ENCODE assay signal across 1 cellular context in the genomic region with DNA sequence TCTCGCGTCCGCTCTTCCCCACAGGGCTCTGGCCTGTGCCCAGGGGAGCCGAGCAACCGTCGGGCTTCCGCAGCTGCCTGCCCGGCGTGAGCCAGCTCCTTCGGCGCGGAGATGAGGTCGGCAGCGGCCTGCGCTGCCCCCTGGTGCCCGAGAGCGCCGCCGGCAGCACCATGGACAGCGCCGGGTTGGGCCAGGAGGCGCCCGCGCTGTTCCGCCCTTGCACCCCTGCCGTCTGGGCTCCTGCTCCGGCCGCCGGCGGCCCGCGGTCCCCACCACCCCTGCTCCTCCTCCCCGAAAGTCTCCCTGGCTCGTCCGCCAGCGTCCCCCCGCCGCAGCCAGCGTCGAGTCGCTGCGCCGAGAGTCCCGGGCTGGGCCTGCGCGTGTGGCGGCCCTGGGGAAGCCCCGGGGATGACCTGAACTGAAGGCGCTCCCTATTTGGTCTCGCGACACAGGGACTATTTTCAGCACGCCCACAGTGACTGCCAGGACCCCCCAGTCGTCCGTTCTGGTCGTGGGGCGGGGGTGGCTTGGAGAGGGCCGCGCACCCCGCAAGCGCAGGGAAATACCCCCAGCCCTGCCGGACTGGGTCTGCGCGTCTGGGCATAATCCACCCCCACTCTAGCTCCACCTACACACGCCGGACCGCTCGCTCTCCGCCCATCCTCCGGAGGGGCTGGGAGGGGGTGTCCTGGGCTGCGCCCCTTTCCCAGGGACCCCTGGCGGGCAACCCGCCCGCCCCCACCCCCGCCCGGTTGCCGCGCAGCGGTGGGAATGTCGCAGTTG.
TF ChIP-seq lines count a peak whose summit lies in the region.

No MANE protein-coding gene starts in this region.

TF ChIP-seq in HEK293, 187 proteins besides CTCF, POLR2A, EP300 and RAD21 (continued from another document and continues in another):
- TF ChIP-seq, protein P1, sequence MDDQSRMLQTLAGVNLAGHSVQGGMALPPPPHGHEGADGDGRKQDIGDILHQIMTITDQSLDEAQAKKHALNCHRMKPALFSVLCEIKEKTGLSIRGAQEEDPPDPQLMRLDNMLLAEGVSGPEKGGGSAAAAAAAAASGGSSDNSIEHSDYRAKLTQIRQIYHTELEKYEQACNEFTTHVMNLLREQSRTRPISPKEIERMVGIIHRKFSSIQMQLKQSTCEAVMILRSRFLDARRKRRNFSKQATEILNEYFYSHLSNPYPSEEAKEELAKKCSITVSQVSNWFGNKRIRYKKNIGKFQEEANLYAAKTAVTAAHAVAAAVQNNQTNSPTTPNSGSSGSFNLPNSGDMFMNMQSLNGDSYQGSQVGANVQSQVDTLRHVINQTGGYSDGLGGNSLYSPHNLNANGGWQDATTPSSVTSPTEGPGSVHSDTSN (CRISPR knock-in tag; IDR thresholded peaks at IDR 0.05): peak; percentile 96
- TF ChIP-seq ZNF629 (tag by site-specific recombination; IDR thresholded peaks at IDR 0.05) (peak; percentile 29; the same call in 1 of the 2 replicates), HOXA7 (CRISPR knock-in tag; IDR thresholded peaks at IDR 0.05; ENCODE audit: borderline replicate concordance) (0 out of 2 replicates have a peak, but pooled peaks have one; percentile 66), ZNF121 (tag by site-specific recombination; IDR thresholded peaks at IDR 0.05) (0 out of 2 replicates have a peak, but pooled peaks have one; percentile 10), ZBTB48 (tag by site-specific recombination; IDR thresholded peaks at IDR 0.05) (peak; percentile 57; the same call in 1 of the 2 replicates), ZNF398 (tag by site-specific recombination; IDR thresholded peaks at IDR 0.05) (peak; percentile 62), BCL11A (tag by site-specific recombination; IDR thresholded peaks at IDR 0.05; ENCODE audit: low read depth) (no peak), HIC1 (tag by site-specific recombination; IDR thresholded peaks at IDR 0.05) (peak; percentile 85), ZFP37 (tag by site-specific recombination; IDR thresholded peaks at IDR 0.05) (no peak), MZF1 (tag by site-specific recombination; IDR thresholded peaks at IDR 0.05; ENCODE audit: borderline replicate concordance) (no peak; the same call in 1 of the 2 replicates), ZNF324 (tag by site-specific recombination; IDR thresholded peaks at IDR 0.05) (no peak), ZNF184 (tag by site-specific recombination; IDR thresholded peaks at IDR 0.05) (no peak), BCL6B (tag by site-specific recombination; IDR thresholded peaks at IDR 0.05) (no peak), HOXC10 (CRISPR knock-in tag; IDR thresholded peaks at IDR 0.05) (peak; percentile 84; the same call in 1 of the 2 replicates), GLI2 (tag by site-specific recombination; IDR thresholded peaks at IDR 0.05; ENCODE audit: borderline replicate concordance, low read depth) (no peak), IKZF3 (tag by site-specific recombination; IDR thresholded peaks at IDR 0.05) (peak; percentile 55), OSR2 (tag by site-specific recombination; IDR thresholded peaks at IDR 0.05) (peak; percentile 68), ZNF596 (tag by site-specific recombination; IDR thresholded peaks at IDR 0.05) (0 out of 2 replicates have a peak, but pooled peaks have one; percentile 21), MEIS1 (CRISPR knock-in tag; IDR thresholded peaks at IDR 0.05; ENCODE audit: borderline replicate concordance) (peak; percentile 41; the same call in 1 of the 2 replicates), ZNF555 (tag by site-specific recombination; conservative IDR thresholded peaks at IDR 0.05) (no peak), KLF8 (tag by site-specific recombination; IDR thresholded peaks at IDR 0.05) (peak; percentile 94), ZEB2 (tag by site-specific recombination; IDR thresholded peaks at IDR 0.05) (peak; percentile 20; the same call in 1 of the 2 replicates), ZNF335 (tag by site-specific recombination; conservative IDR thresholded peaks at IDR 0.05) (peak; percentile 86), ZSCAN30 (tag by site-specific recombination; IDR thresholded peaks at IDR 0.05) (peak; percentile 87), KLF16 (tag by site-specific recombination; IDR thresholded peaks at IDR 0.05) (no peak), PATZ1 (tag by site-specific recombination; IDR thresholded peaks at IDR 0.05) (peak; percentile 71), YY1 (tag by site-specific recombination; IDR thresholded peaks at IDR 0.05) (peak; percentile 54; the same call in 1 of the 2 replicates), REST (tag by site-specific recombination; IDR thresholded peaks at IDR 0.05) (peak; percentile 100), ZNF701 (tag by site-specific recombination; IDR thresholded peaks at IDR 0.05) (no peak), RBAK (tag by site-specific recombination; IDR thresholded peaks at IDR 0.05) (no peak), SP2 (tag by site-specific recombination; IDR thresholded peaks at IDR 0.05) (no peak), BCL11B (tag by site-specific recombination; IDR thresholded peaks at IDR 0.05; ENCODE audit: low read depth) (no peak), ZBTB6 (tag by site-specific recombination; IDR thresholded peaks at IDR 0.05) (0 out of 2 replicates have a peak, but pooled peaks have one; percentile 8), ZBTB20 (tag by site-specific recombination; IDR thresholded peaks at IDR 0.05) (peak; percentile 50; the same call in 1 of the 2 replicates), KLF10 (tag by site-specific recombination; IDR thresholded peaks at IDR 0.05) (0 out of 2 replicates have a peak, but pooled peaks have one; percentile 27)
- TF ChIP-seq, protein P2, sequence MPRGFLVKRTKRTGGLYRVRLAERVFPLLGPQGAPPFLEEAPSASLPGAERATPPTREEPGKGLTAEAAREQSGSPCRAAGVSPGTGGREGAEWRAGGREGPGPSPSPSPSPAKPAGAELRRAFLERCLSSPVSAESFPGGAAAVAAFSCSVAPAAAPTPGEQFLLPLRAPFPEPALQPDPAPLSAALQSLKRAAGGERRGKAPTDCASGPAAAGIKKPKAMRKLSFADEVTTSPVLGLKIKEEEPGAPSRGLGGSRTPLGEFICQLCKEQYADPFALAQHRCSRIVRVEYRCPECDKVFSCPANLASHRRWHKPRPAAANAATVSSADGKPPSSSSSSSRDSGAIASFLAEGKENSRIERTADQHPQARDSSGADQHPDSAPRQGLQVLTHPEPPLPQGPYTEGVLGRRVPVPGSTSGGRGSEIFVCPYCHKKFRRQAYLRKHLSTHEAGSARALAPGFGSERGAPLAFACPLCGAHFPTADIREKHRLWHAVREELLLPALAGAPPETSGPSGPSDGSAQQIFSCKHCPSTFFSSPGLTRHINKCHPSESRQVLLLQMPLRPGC (tag by site-specific recombination; IDR thresholded peaks at IDR 0.05): 0 out of 2 replicates have a peak, but pooled peaks have one; percentile 21
- TF ChIP-seq, protein P3, sequence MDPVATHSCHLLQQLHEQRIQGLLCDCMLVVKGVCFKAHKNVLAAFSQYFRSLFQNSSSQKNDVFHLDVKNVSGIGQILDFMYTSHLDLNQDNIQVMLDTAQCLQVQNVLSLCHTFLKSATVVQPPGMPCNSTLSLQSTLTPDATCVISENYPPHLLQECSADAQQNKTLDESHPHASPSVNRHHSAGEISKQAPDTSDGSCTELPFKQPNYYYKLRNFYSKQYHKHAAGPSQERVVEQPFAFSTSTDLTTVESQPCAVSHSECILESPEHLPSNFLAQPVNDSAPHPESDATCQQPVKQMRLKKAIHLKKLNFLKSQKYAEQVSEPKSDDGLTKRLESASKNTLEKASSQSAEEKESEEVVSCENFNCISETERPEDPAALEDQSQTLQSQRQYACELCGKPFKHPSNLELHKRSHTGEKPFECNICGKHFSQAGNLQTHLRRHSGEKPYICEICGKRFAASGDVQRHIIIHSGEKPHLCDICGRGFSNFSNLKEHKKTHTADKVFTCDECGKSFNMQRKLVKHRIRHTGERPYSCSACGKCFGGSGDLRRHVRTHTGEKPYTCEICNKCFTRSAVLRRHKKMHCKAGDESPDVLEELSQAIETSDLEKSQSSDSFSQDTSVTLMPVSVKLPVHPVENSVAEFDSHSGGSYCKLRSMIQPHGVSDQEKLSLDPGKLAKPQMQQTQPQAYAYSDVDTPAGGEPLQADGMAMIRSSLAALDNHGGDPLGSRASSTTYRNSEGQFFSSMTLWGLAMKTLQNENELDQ (tag by site-specific recombination; IDR thresholded peaks at IDR 0.05; ENCODE audit: low read depth): no peak
